9 cellular contexts compared by ENCODE assay signal in the genomic region with DNA sequence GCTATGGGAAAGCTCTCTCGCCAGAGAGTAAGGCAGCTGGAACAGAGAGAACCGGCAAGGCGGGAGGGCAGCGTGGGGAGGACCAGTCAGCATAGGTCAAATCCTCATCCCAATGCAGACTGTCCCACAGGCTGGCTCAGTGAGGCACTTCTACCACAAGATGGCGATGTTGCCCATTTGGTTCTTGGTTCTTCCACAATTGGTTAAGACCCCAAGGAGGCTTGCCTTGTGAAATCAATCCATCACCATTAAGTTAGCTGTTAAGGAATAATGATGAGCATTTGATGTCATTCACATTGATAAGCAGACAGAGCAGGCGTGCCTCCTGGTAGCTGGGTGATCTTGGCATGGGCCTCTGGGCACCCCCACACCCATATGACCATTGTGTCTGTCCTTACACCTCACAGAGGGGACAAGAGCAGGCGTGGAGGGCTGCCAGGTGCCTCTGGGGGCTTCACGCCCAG. TPM values are rescaled to one million over a fixed set of nuclear protein-coding genes. Genes with fewer than 3 reads are reported as not detected.
A peak's percentile ranks its signal among the peaks of the same experiment; 100 is the strongest.
DNase-seq lines count a peak whose midpoint lies in the region; ATAC-seq, FAIRE-seq and TF ChIP-seq lines count a peak whose summit lies in the region.
"Had no signal": no experiment of that assay in that cellular context is flagged by ENCODE, and none has a peak within 500 bp of the region (broad histone marks: within the 10 kb centered on the region; RNA-seq: fewer than 3 reads in every experiment).

No MANE protein-coding gene starts in this region.

- 32 to 40% methylated on average over 6 to 8 of the region's 8 CpGs for WGBS in endodermal cell (ENCODE audit: insufficient coverage in 1 of 2, insufficient read length in 1 of 2), 2 experiments

- no peaks in the 10 kb centered on the region for H3K4me1 Mint-ChIP-seq in activated CD4-positive, alpha-beta memory T cell treated with anti-CD3 and anti-CD28 coated beads, Interleukin-2, amount 10 ng/mL, durations not matched to agents 7 days and 5 days
- no peaks in the 10 kb centered on the region for H3K4me1 Mint-ChIP-seq in endodermal cell

- H3K36me3 ChIP-seq in endodermal cell (ENCODE audit: control insufficient read depth, insufficient read depth, low read length): no peaks in the 10 kb centered on the region

- DNase-seq in GM13977 (ENCODE audit: low spot score): peak; percentile 80
- peak; percentile 51 for DNase-seq in NCI-H526 treated with DMSO at 0.1 percent for 48 hours (lab: John Stamatoyannopoulos, UW)
- peak; percentile 57 for DNase-seq in activated CD4-positive, alpha-beta memory T cell treated with anti-CD3 and anti-CD28 coated beads, Interleukin-2, amount 10 ng/mL, durations not matched to agents 7 days and 5 days
- peak; percentile 97 for DNase-seq in endodermal cell
- DNase-seq in mesenteric fat pad (ENCODE audit: low spot score): peak; percentile 76
- peak; percentile 40 for DNase-seq in stimulated activated CD8-positive, alpha-beta memory T cell treated with anti-CD3 and anti-CD28 coated beads, Interleukin-7, amount 100 ng/mL, for 24 hours (ENCODE audit: low read depth)

- in situ Hi-C loops in GM13977 (cut with MboI; ENCODE audit: low pct_unique_long_range_greater_than_20kb, low sequenced_read_pairs, unreplicated experiment): loop anchor here (10.0 kb wide), 1 partner anchor 163 kb away; a partner anchor contains a TSS

- no peaks in the 10 kb centered on the region for H3K36me3 Mint-ChIP-seq in activated CD4-positive, alpha-beta memory T cell treated with anti-CD3 and anti-CD28 coated beads, Interleukin-2, amount 10 ng/mL, durations not matched to agents 7 days and 5 days (ENCODE audit: low read depth)
- no peaks in the 10 kb centered on the region for H3K36me3 Mint-ChIP-seq in endodermal cell (ENCODE audit: low read depth)

- TF ChIP-seq CTCF in GM13977 (IDR thresholded peaks at IDR 0.05; ENCODE audit: extremely low read depth, insufficient read depth, missing control alignments): peak; percentile 87
- peak; percentile 96 for TF ChIP-seq CTCF in endodermal cell (conservative IDR thresholded peaks at IDR 0.05)

- ATAC-seq in HG03196 (IDR thresholded peaks at IDR 0.05; ENCODE audit: unreplicated experiment): peak; percentile 63

- no peak overlapping the region for H3K9ac ChIP-seq in endodermal cell (ENCODE audit: extremely low read depth, low read length, poor library complexity, severe bottlenecking)

- no peaks in the 10 kb centered on the region for H3K27me3 ChIP-seq in endodermal cell (ENCODE audit: control insufficient read depth, insufficient read depth, low read length, poor library complexity, severe bottlenecking)

- no peak overlapping the region for H3K27ac ChIP-seq in endodermal cell (ENCODE audit: low read depth, low read length)

- no peaks in the 10 kb centered on the region for H3K9me3 ChIP-seq in endodermal cell (ENCODE audit: control insufficient read depth, low read length)

- CTCF ChIA-PET in activated CD4-positive, alpha-beta memory T cell treated with anti-CD3 and anti-CD28 coated beads, Interleukin-2, amount 10 ng/mL, durations not matched to agents 7 days and 5 days (lab: Charles Lee): interaction anchor here (0.8 to 1.6 kb wide), 11 partner anchors 10 to 327 kb away, joined by 3 to 11 read pairs (median 4); a partner anchor contains a TSS

- H3K27ac Mint-ChIP-seq in activated CD4-positive, alpha-beta memory T cell treated with anti-CD3 and anti-CD28 coated beads, Interleukin-2, amount 10 ng/mL, durations not matched to agents 7 days and 5 days: no peak overlapping the region
- H3K27ac Mint-ChIP-seq in endodermal cell: no peak overlapping the region

- no peaks in the 10 kb centered on the region for H3K4me1 ChIP-seq in endodermal cell (ENCODE audit: control insufficient read depth, insufficient read depth, low read length)

- peak; percentile 73 for FAIRE-seq in A204.1 (lab: Jason Lieb, UNC)

- peaks cover 3% of the 10 kb centered on the region for H3K27me3 Mint-ChIP-seq in activated CD4-positive, alpha-beta memory T cell treated with anti-CD3 and anti-CD28 coated beads, Interleukin-2, amount 10 ng/mL, durations not matched to agents 7 days and 5 days
- peaks cover 4% of the 10 kb centered on the region for H3K27me3 Mint-ChIP-seq in endodermal cell (ENCODE audit: insufficient read depth)

- no peaks in the 10 kb centered on the region for H3K9me3 Mint-ChIP-seq in activated CD4-positive, alpha-beta memory T cell treated with anti-CD3 and anti-CD28 coated beads, Interleukin-2, amount 10 ng/mL, durations not matched to agents 7 days and 5 days
- no peaks in the 10 kb centered on the region for H3K9me3 Mint-ChIP-seq in endodermal cell

- POLR2A ChIA-PET in activated CD4-positive, alpha-beta memory T cell treated with anti-CD3 and anti-CD28 coated beads, Interleukin-2, amount 10 ng/mL, durations not matched to agents 7 days and 5 days (lab: Charles Lee): no interaction called here

- no peak overlapping the region for H3K4me3 Mint-ChIP-seq in activated CD4-positive, alpha-beta memory T cell treated with anti-CD3 and anti-CD28 coated beads, Interleukin-2, amount 10 ng/mL, durations not matched to agents 7 days and 5 days
- H3K4me3 Mint-ChIP-seq in endodermal cell: no peak overlapping the region

- no peak overlapping the region for H3K4me3 ChIP-seq in endodermal cell (ENCODE audit: low read length)

RNA-seq across cellular contexts. Expression of a gene that starts 2.4 kb away (rescaled TPM):
- total RNA-seq in activated CD4-positive, alpha-beta memory T cell treated with anti-CD3 and anti-CD28 coated beads, Interleukin-2, amount 10 ng/mL, durations not matched to agents 7 days and 5 days: not detected
- not detected for total RNA-seq in endodermal cell
- not detected for polyA plus RNA-seq in endodermal cell (2013, experiment 1 of 2)
- not detected for polyA plus RNA-seq in endodermal cell (2013, experiment 2 of 2)
- total RNA-seq in mesenteric fat pad: not detected
- total RNA-seq: temporal lobe had no signal

RNA-seq across cellular contexts. Expression of a gene that starts 10.8 kb away (rescaled TPM):
- total RNA-seq in activated CD4-positive, alpha-beta memory T cell treated with anti-CD3 and anti-CD28 coated beads, Interleukin-2, amount 10 ng/mL, durations not matched to agents 7 days and 5 days: not detected
- under 1 TPM in 1 of 2 donors, not detected in 1; 0.69 TPM for total RNA-seq in endodermal cell
- polyA plus RNA-seq in endodermal cell (2013, experiment 1 of 2): not detected
- polyA plus RNA-seq in endodermal cell (2013, experiment 2 of 2): not detected
- total RNA-seq in mesenteric fat pad: 0.96 TPM
- total RNA-seq: temporal lobe had no signal

RNA-seq across cellular contexts. Expression of a gene that starts 20.6 kb away (rescaled TPM):
- 10 to 100 TPM; 16.0 TPM for total RNA-seq in activated CD4-positive, alpha-beta memory T cell treated with anti-CD3 and anti-CD28 coated beads, Interleukin-2, amount 10 ng/mL, durations not matched to agents 7 days and 5 days
- total RNA-seq in endodermal cell (10 to 100 TPM; 15.7 to 16.5 TPM), mesenteric fat pad (8.4 TPM)
- polyA plus RNA-seq in endodermal cell (2013, experiment 1 of 2): 16.4 TPM
- 16.6 TPM for polyA plus RNA-seq in endodermal cell (2013, experiment 2 of 2)

RNA-seq across cellular contexts. Expression of a gene that starts 49.0 kb away (rescaled TPM):
- total RNA-seq in activated CD4-positive, alpha-beta memory T cell treated with anti-CD3 and anti-CD28 coated beads, Interleukin-2, amount 10 ng/mL, durations not matched to agents 7 days and 5 days: not detected
- total RNA-seq in endodermal cell: not detected
- polyA plus RNA-seq in endodermal cell (2013, experiment 1 of 2): not detected
- not detected for polyA plus RNA-seq in endodermal cell (2013, experiment 2 of 2)
- total RNA-seq in mesenteric fat pad: not detected
- total RNA-seq: temporal lobe had no signal

Comparison
In these comparisons a context has a peak if more than half of its experiments do, and no peak if none do; other contexts are left out.
1. DNase-seq: peak in every context shown above with its lines; median percentile 97 in endodermal cell; 80 in GM13977; 76 in mesenteric fat pad; 57 in activated CD4-positive, alpha-beta memory T cell treated with anti-CD3 and anti-CD28 coated beads, Interleukin-2, amount 10 ng/mL, durations not matched to agents 7 days and 5 days; 51 in NCI-H526 treated with DMSO at 0.1 percent for 48 hours; 40 in stimulated activated CD8-positive, alpha-beta memory T cell treated with anti-CD3 and anti-CD28 coated beads, Interleukin-7, amount 100 ng/mL, for 24 hours.